Comparison of ENCODE assay signal across 1 cellular context in genomic region chr21:46076724-46077123, GRCh38. TPM values are rescaled to one million over a fixed set of nuclear protein-coding genes. Genes with fewer than 3 reads are reported as not detected.
"Had no signal": no experiment of that assay in that cellular context is flagged by ENCODE, and none has a peak within 500 bp of the region (broad histone marks: within the 10 kb centered on the region; RNA-seq: fewer than 3 reads in every experiment).

No MANE protein-coding gene starts in this region.

RNA-seq across cellular contexts. Expression of gene COL6A2, which starts 21.2 kb away (rescaled TPM):
- polyA plus RNA-seq: neural cell had no signal
